Comparison of ENCODE assay signal across 21 cellular contexts in genomic region chr17:17479209-17479608, GRCh38. TPM values are rescaled to one million over a fixed set of nuclear protein-coding genes. Genes with fewer than 3 reads are reported as not detected.
DNase-seq lines count a peak whose midpoint lies in the region; ATAC-seq, FAIRE-seq and TF ChIP-seq lines count a peak whose summit lies in the region.
"Had no signal": no experiment of that assay in that cellular context is flagged by ENCODE, and none has a peak within 500 bp of the region (broad histone marks: within the 10 kb centered on the region; RNA-seq: fewer than 3 reads in every experiment).

No MANE protein-coding gene starts in this region.

- CTCF ChIA-PET in activated CD8-positive, alpha-beta T cell treated with anti-CD3 and anti-CD28 coated beads for 36 hours (lab: Charles Lee), result no interaction called here

- H3K27me3 ChIP-seq in left ventricle myocardium inferior (ENCODE audit: low read depth), result no peaks in the 10 kb centered on the region

- H3K27ac ChIP-seq in left ventricle myocardium inferior (replicated peaks), result peak overlapping the region; percentile 98
- H3K27ac ChIP-seq: SK-N-MC had no signal

- no peak for TF ChIP-seq POLR2A in H54 (IDR thresholded peaks at IDR 0.05; ENCODE audit: low read depth, low read length)

- H3K36me3 ChIP-seq in left ventricle myocardium inferior, result no peaks in the 10 kb centered on the region

- no peak for FAIRE-seq in H54 (lab: Jason Lieb, UNC)
- FAIRE-seq: colon, GM12892 had no signal

- H3K27me3 Mint-ChIP-seq in activated CD8-positive, alpha-beta T cell treated with anti-CD3 and anti-CD28 coated beads for 36 hours, result no peaks in the 10 kb centered on the region
- H3K27me3 Mint-ChIP-seq: stimulated activated naive CD8-positive, alpha-beta T cell treated with anti-CD3 and anti-CD28 coated beads, Interleukin-15, amount 100 ng/mL, for 72 hours had no signal

- peak overlapping the region; percentile 7 for H3K4me3 Mint-ChIP-seq in activated CD8-positive, alpha-beta T cell treated with anti-CD3 and anti-CD28 coated beads for 36 hours
- H3K4me3 Mint-ChIP-seq: H9 had no signal

- H3K4me1 Mint-ChIP-seq in activated CD8-positive, alpha-beta T cell treated with anti-CD3 and anti-CD28 coated beads for 36 hours (ENCODE audit: low read depth), result peaks cover 63% of the 10 kb centered on the region

- no peaks in the 10 kb centered on the region for H3K9me3 Mint-ChIP-seq in activated CD8-positive, alpha-beta T cell treated with anti-CD3 and anti-CD28 coated beads for 36 hours
- H3K9me3 Mint-ChIP-seq: activated T-cell treated with anti-CD3 and anti-CD28 coated beads, Interleukin-2, amount 50 U/mL, for 72 hours; H9; stimulated activated naive CD8-positive, alpha-beta T cell treated with anti-CD3 and anti-CD28 coated beads, Interleukin-15, amount 100 ng/mL, for 72 hours had no signal

- no peaks in the 10 kb centered on the region for H3K9me3 ChIP-seq in left ventricle myocardium inferior (replicated peaks)

- DNase-seq in left ventricle myocardium inferior, result no peak
- no peak for DNase-seq in left cardiac atrium
- no peak for DNase-seq in activated CD8-positive, alpha-beta T cell treated with anti-CD3 and anti-CD28 coated beads for 36 hours
- peak; percentile 21 for DNase-seq in fibroblast of mammary gland (ENCODE audit: low read depth)
- peak; percentile 60 for DNase-seq in superior temporal gyrus (ENCODE audit: extremely low spot score)
- DNase-seq in T-helper 1 cell, result no peak
- no peak for DNase-seq in H54 (ENCODE audit: insufficient read length, low spot score)
- DNase-seq: activated T-cell treated with anti-CD3 and anti-CD28 coated beads, Interleukin-2, amount 50 U/mL, for 72 hours; amygdala; GDM1; H9; MM.1S; NCI-H187 treated with DMSO at 0.1 percent for 48 hours; NCI-H446 treated with DMSO at 0.1 percent for 48 hours; stimulated activated CD4-positive, alpha-beta T cell treated with anti-CD3 and anti-CD28 coated beads, Interleukin-15, amount 100 ng/mL, for 24 hours; stimulated activated naive CD8-positive, alpha-beta T cell treated with anti-CD3 and anti-CD28 coated beads, Interleukin-15, amount 100 ng/mL, for 72 hours had no signal

- peaks cover 72% of the 10 kb centered on the region for H3K4me1 ChIP-seq in left ventricle myocardium inferior

- ATAC-seq in left cardiac atrium (no peak), GM21423 (IDR thresholded peaks at IDR 0.05; ENCODE audit: unreplicated experiment) (no peak)
- ATAC-seq in activated CD8-positive, alpha-beta T cell treated with anti-CD3 and anti-CD28 coated beads for 36 hours, result no peak
- ATAC-seq: activated T-cell treated with anti-CD3 and anti-CD28 coated beads, Interleukin-2, amount 50 U/mL, for 72 hours; stimulated activated naive CD8-positive, alpha-beta T cell treated with anti-CD3 and anti-CD28 coated beads, Interleukin-15, amount 100 ng/mL, for 72 hours had no signal

- no peak for TF ChIP-seq CTCF in left ventricle myocardium inferior (IDR thresholded peaks at IDR 0.05; ENCODE audit: borderline replicate concordance)
- no peak for TF ChIP-seq CTCF in activated CD8-positive, alpha-beta T cell treated with anti-CD3 and anti-CD28 coated beads for 36 hours (IDR thresholded peaks at IDR 0.05)
- TF ChIP-seq CTCF in fibroblast of mammary gland (conservative IDR thresholded peaks at IDR 0.05; ENCODE audit: control insufficient read depth, insufficient read depth, low read depth, low read length), result no peak

- POLR2A ChIA-PET in activated CD8-positive, alpha-beta T cell treated with anti-CD3 and anti-CD28 coated beads for 36 hours (lab: Charles Lee), result no interaction called here

- peak overlapping the region; percentile 95 for H3K4me3 ChIP-seq in left ventricle myocardium inferior
- no peak overlapping the region for H3K4me3 ChIP-seq in fibroblast of mammary gland (ENCODE audit: control insufficient read depth, low read depth, low read length)
- H3K4me3 ChIP-seq: lung, SK-N-MC had no signal

- H3K27ac Mint-ChIP-seq in activated CD8-positive, alpha-beta T cell treated with anti-CD3 and anti-CD28 coated beads for 36 hours, result no peak overlapping the region
- H3K27ac Mint-ChIP-seq: H9 had no signal

- H3K36me3 Mint-ChIP-seq in activated CD8-positive, alpha-beta T cell treated with anti-CD3 and anti-CD28 coated beads for 36 hours (ENCODE audit: low read depth), result peaks cover 21% of the 10 kb centered on the region

- intact Hi-C loops in left ventricle myocardium inferior (cut with micrococcal nuclease), result no loop called here
- intact Hi-C loops in left cardiac atrium (cut with DNase I), result loop anchor here in 1 of 2 donors (10.0 kb wide), 2 partner anchors 64 to 114 kb away; no protein-coding TSS in a partner anchor
- intact Hi-C loops in activated CD8-positive, alpha-beta T cell treated with anti-CD3 and anti-CD28 coated beads for 36 hours (cut with micrococcal nuclease), result no loop called here

RNA-seq across cellular contexts. Expression of gene MED9, which starts 2.4 kb away (rescaled TPM):
- total RNA-seq in left ventricle myocardium inferior, result 34.1 TPM
- total RNA-seq in left cardiac atrium, result 10 to 100 TPM; 26.8 to 35.1 TPM
- total RNA-seq in activated CD8-positive, alpha-beta T cell treated with anti-CD3 and anti-CD28 coated beads for 36 hours, result 10 to 100 TPM; 14.2 to 14.7 TPM

RNA-seq across cellular contexts. Expression of gene RASD1, which starts 17.0 kb away (rescaled TPM):
- total RNA-seq in left ventricle myocardium inferior (25.4 TPM), left cardiac atrium (10 to 100 TPM; 35.3 to 55.1 TPM)
- under 1 TPM; 0.54 to 0.74 TPM for total RNA-seq in activated CD8-positive, alpha-beta T cell treated with anti-CD3 and anti-CD28 coated beads for 36 hours

Comparison
In these comparisons a context has a peak if more than half of its experiments do, and no peak if none do; other contexts are left out.
1. DNase-seq: peak in fibroblast of mammary gland (single experiment) and superior temporal gyrus (single experiment); none in left ventricle myocardium inferior (single experiment), left cardiac atrium (single experiment), activated CD8-positive, alpha-beta T cell treated with anti-CD3 and anti-CD28 coated beads for 36 hours (single experiment), T-helper 1 cell (0 of 5) and H54 (single experiment).
2. RNA of gene RASD1, which starts 17.0 kb away (total RNA-seq): 35.3 to 55.1 TPM in left cardiac atrium and 25.4 TPM in left ventricle myocardium inferior (single experiment); 0.54 to 0.74 TPM in activated CD8-positive, alpha-beta T cell treated with anti-CD3 and anti-CD28 coated beads for 36 hours; every median in the first group is over 10 times any median in the second.